Comparison of ENCODE assay signal across 19 cellular contexts in the genomic region with DNA sequence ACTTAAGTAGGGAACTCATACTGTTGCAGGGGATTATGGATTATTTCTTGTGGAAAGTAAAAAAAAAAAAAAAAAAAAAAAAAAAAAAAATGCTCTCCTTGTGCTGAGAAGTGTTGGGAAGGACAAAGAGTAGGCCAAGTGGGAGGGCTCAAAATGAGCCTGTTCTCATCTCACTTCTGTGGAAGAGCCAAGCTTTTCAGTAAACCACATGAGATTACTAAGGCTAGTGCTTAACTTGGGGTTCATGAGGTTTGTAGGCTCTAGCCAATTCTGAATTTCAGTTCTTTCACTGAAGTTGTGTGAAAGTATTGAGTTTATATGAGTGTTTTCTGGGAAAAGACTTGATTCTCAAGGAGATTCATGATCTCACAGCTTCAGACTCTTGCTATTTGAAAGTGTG. TPM values are rescaled to one million over a fixed set of nuclear protein-coding genes. Genes with fewer than 3 reads are reported as not detected.
DNase-seq lines count a peak whose midpoint lies in the region; ATAC-seq and TF ChIP-seq lines count a peak whose summit lies in the region.
"Had no signal": no experiment of that assay in that cellular context is flagged by ENCODE, and none has a peak within 500 bp of the region (broad histone marks: within the 10 kb centered on the region; RNA-seq: fewer than 3 reads in every experiment).

No MANE protein-coding gene starts in this region.

- no peak overlapping the region for H3K27ac ChIP-seq in CD4-positive, alpha-beta T cell (ENCODE audit: low read depth, low read length)
- H3K27ac ChIP-seq in neural progenitor cell (no peak overlapping the region), osteoblast (ENCODE audit: low read depth, low read length) (no peak overlapping the region)
- H3K27ac ChIP-seq: BLaER1, SJCRH30 had no signal

- CTCF ChIA-PET in CD4-positive, alpha-beta T cell (lab: Charles Lee): no interaction called here

- no peaks in the 10 kb centered on the region for H3K36me3 ChIP-seq in neural progenitor cell
- H3K36me3 ChIP-seq in osteoblast (ENCODE audit: insufficient read depth, low read length): no peaks in the 10 kb centered on the region
- H3K36me3 ChIP-seq: BLaER1, SJCRH30 had no signal

- no peaks in the 10 kb centered on the region for H3K9me3 ChIP-seq in CD4-positive, alpha-beta T cell (ENCODE audit: control insufficient read depth, low read length)
- H3K9me3 ChIP-seq in neural progenitor cell (ENCODE audit: low read depth) (no peaks in the 10 kb centered on the region), osteoblast (ENCODE audit: low read depth, low read length) (no peaks in the 10 kb centered on the region)
- H3K9me3 ChIP-seq: BLaER1, SJCRH30 had no signal

- peaks cover under 1% of the 10 kb centered on the region for H3K9me3 Mint-ChIP-seq in CD4-positive, alpha-beta T cell
- peaks cover 2% of the 10 kb centered on the region for H3K9me3 Mint-ChIP-seq in activated T-helper 17 cell treated with anti-CD3 and anti-CD28 coated beads, Interleukin-2, amount 50 U/mL, for 72 hours
- no peaks in the 10 kb centered on the region for H3K9me3 Mint-ChIP-seq in neural progenitor cell
- H3K9me3 Mint-ChIP-seq: HFFc6 had no signal

- H3K4me1 Mint-ChIP-seq in CD4-positive, alpha-beta T cell (ENCODE audit: low read depth): peaks cover 51% of the 10 kb centered on the region
- H3K4me1 Mint-ChIP-seq in activated T-helper 17 cell treated with anti-CD3 and anti-CD28 coated beads, Interleukin-2, amount 50 U/mL, for 72 hours: peaks cover 26% of the 10 kb centered on the region
- peaks cover 7% of the 10 kb centered on the region for H3K4me1 Mint-ChIP-seq in neural progenitor cell

- H4K20me1 ChIP-seq in neural progenitor cell (ENCODE audit: low read depth): no peaks in the 10 kb centered on the region
- H4K20me1 ChIP-seq in osteoblast (ENCODE audit: insufficient read depth, low read length): no peaks in the 10 kb centered on the region
- H4K20me1 ChIP-seq: BLaER1 had no signal

- H3K9ac ChIP-seq in neural progenitor cell: no peak overlapping the region
- H3K9ac ChIP-seq: BLaER1 had no signal

- H3K27me3 Mint-ChIP-seq in CD4-positive, alpha-beta T cell: no peaks in the 10 kb centered on the region
- H3K27me3 Mint-ChIP-seq in activated T-helper 17 cell treated with anti-CD3 and anti-CD28 coated beads, Interleukin-2, amount 50 U/mL, for 72 hours: no peaks in the 10 kb centered on the region
- H3K27me3 Mint-ChIP-seq in neural progenitor cell (ENCODE audit: insufficient read depth, low read depth): peaks cover 2% of the 10 kb centered on the region

- H3K27ac Mint-ChIP-seq in CD4-positive, alpha-beta T cell: peak overlapping the region; percentile 84
- H3K27ac Mint-ChIP-seq in activated T-helper 17 cell treated with anti-CD3 and anti-CD28 coated beads, Interleukin-2, amount 50 U/mL, for 72 hours: peak overlapping the region; percentile 36
- H3K27ac Mint-ChIP-seq in neural progenitor cell: no peak overlapping the region
- H3K27ac Mint-ChIP-seq: HFFc6 had no signal

- intact Hi-C loops in CD4-positive, alpha-beta T cell (cut with DNase I, micrococcal nuclease): loop anchor here (1.0 to 10.0 kb wide), 8 partner anchors 96 to 781 kb away; a partner anchor contains a TSS

- ATAC-seq in CD4-positive, alpha-beta T cell (ENCODE audit: poor library complexity): no peak
- ATAC-seq in activated T-helper 17 cell treated with anti-CD3 and anti-CD28 coated beads, Interleukin-2, amount 50 U/mL, for 72 hours (replicated peaks): peak; percentile 38
- ATAC-seq: Panc1 had no signal

- H3K4me3 Mint-ChIP-seq in CD4-positive, alpha-beta T cell: no peak overlapping the region
- H3K4me3 Mint-ChIP-seq in activated T-helper 17 cell treated with anti-CD3 and anti-CD28 coated beads, Interleukin-2, amount 50 U/mL, for 72 hours: no peak overlapping the region
- H3K4me3 Mint-ChIP-seq in neural progenitor cell: no peak overlapping the region

- POLR2A ChIA-PET in CD4-positive, alpha-beta T cell (lab: Charles Lee): interaction anchor here (1.0 to 1.6 kb wide), 2 partner anchors 12 to 236 kb away, joined by 4 to 7 read pairs; no protein-coding TSS in a partner anchor

- no peaks in the 10 kb centered on the region for H3K79me2 ChIP-seq in neural progenitor cell (ENCODE audit: low read depth)
- no peaks in the 10 kb centered on the region for H3K79me2 ChIP-seq in osteoblast (ENCODE audit: insufficient read depth, low read length)

- no peak overlapping the region for H3K4me2 ChIP-seq in neural progenitor cell
- H3K4me2 ChIP-seq in osteoblast (ENCODE audit: insufficient read depth, low read length): no peak overlapping the region
- H3K4me2 ChIP-seq: BLaER1 had no signal

- H3K27me3 ChIP-seq in CD4-positive, alpha-beta T cell (ENCODE audit: control insufficient read depth, insufficient read depth, low read length): no peaks in the 10 kb centered on the region
- H3K27me3 ChIP-seq in neural progenitor cell (no peaks in the 10 kb centered on the region), osteoblast (ENCODE audit: insufficient read depth, low read length) (no peaks in the 10 kb centered on the region)
- H3K27me3 ChIP-seq: BLaER1 had no signal

- H3K4me1 ChIP-seq in neural progenitor cell: peaks cover 13% of the 10 kb centered on the region
- H3K4me1 ChIP-seq in osteoblast (ENCODE audit: insufficient read depth, low read length): peaks cover 9% of the 10 kb centered on the region

- H3K36me3 Mint-ChIP-seq in CD4-positive, alpha-beta T cell (ENCODE audit: low read depth): no peaks in the 10 kb centered on the region
- H3K36me3 Mint-ChIP-seq in activated T-helper 17 cell treated with anti-CD3 and anti-CD28 coated beads, Interleukin-2, amount 50 U/mL, for 72 hours (ENCODE audit: low read depth): no peaks in the 10 kb centered on the region
- no peaks in the 10 kb centered on the region for H3K36me3 Mint-ChIP-seq in neural progenitor cell

- no peak overlapping the region for H3K4me3 ChIP-seq in neural progenitor cell
- no peak overlapping the region for H3K4me3 ChIP-seq in osteoblast (ENCODE audit: insufficient read depth, low read length)
- H3K4me3 ChIP-seq: BLaER1, SJCRH30 had no signal

- H2AFZ ChIP-seq in neural progenitor cell (replicated peaks) (peak overlapping the region; percentile 9), osteoblast (ENCODE audit: low read length) (no peak overlapping the region)

- H3F3A ChIP-seq in neural progenitor cell (ENCODE audit: low read depth): no peaks in the 10 kb centered on the region

- DNase-seq in CD4-positive, alpha-beta T cell: no peak
- DNase-seq in ELF-1 (ENCODE audit: low read depth, low spot score) (peak; percentile 28), neural progenitor cell (ENCODE audit: low spot score) (no peak), osteoblast (ENCODE audit: insufficient read length, low spot score, missing footprints) (no peak), kidney glomerular epithelial cell (lab: John Stamatoyannopoulos, UW) (no peak)
- DNase-seq in stimulated activated CD8-positive, alpha-beta memory T cell treated with anti-CD3 and anti-CD28 coated beads, Interleukin-4, amount 100 ng/mL, for 48 hours: no peak
- DNase-seq: DMS79 treated with DMSO at 0.1 percent for 48 hours, H7, HFFc6, KBM-7, NCI-H1048, NCI-H1436, NCI-H1930, NCI-H2171 treated with DMSO at 0.1 percent for 48 hours, NCI-H446, SJCRH30 had no signal

- TF ChIP-seq CTCF in CD4-positive, alpha-beta T cell (IDR thresholded peaks at IDR 0.05): no peak
- TF ChIP-seq CTCF in neural progenitor cell (IDR thresholded peaks at IDR 0.05) (no peak), osteoblast (IDR thresholded peaks at IDR 0.05; ENCODE audit: extremely low read depth, low read depth, low read length) (no peak)

RNA-seq across cellular contexts. Expression of a gene that starts 23.0 kb away (rescaled TPM):
- 10 to 100 TPM; 10.5 to 12.1 TPM for total RNA-seq in CD4-positive, alpha-beta T cell
- total RNA-seq in activated T-helper 17 cell treated with anti-CD3 and anti-CD28 coated beads, Interleukin-2, amount 50 U/mL, for 72 hours: 10 to 100 TPM; 22.6 to 37.2 TPM
- total RNA-seq in neural progenitor cell (ENCODE audit: low replicate concordance) (102 and 122 TPM in 2 replicates), osteoblast (16.6 and 19.2 TPM in 2 replicates)
